6 cellular contexts compared by ENCODE assay signal in genomic region chr4:54089875-54090274, GRCh38.
"Had no signal": no experiment of that assay in that cellular context is flagged by ENCODE, and none has a peak within 500 bp of the region (broad histone marks: within the 10 kb centered on the region; RNA-seq: fewer than 3 reads in every experiment).

No MANE protein-coding gene starts in this region.

- DNase-seq: IMR-90, KBM-7, KG1 had no signal

- H3K4me3 ChIP-seq: K562 had no signal

- H3K27ac ChIP-seq: HL-60, KMS-11 had no signal
